ENCODE assay signal across 28 cellular contexts in the genomic region with DNA sequence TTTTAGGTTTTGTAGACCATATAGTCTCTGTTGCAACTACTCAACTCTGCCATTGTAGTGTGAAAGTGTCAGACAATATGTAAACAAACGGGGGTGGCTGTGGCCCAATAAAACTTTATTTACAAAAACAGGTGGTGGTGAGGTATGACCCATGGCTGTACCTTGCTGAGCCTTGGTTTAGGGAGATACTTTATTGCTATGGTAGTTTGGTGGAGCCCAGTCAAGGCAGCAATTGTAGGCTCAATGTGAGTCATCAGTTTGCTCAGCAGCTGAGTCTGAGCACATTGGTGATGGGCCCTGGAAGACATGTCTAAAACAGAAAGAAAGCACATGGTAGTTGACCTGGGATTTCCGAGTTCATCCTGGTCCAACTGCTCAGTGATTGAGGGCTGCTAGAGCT.
DNase-seq lines count a peak whose midpoint lies in the region; ATAC-seq, FAIRE-seq and TF ChIP-seq lines count a peak whose summit lies in the region.
"Had no signal": no experiment of that assay in that cellular context is flagged by ENCODE, and none has a peak within 500 bp of the region (broad histone marks: within the 10 kb centered on the region; RNA-seq: fewer than 3 reads in every experiment).

No MANE protein-coding gene starts in this region.

- no peaks in the 10 kb centered on the region for H3K36me3 ChIP-seq in bronchial epithelial cell (ENCODE audit: control insufficient read depth, insufficient read depth, low read length)
- H3K36me3 ChIP-seq in HepG2 (replicated peaks in 1 of 2; ENCODE audit: control insufficient read depth in 1 of 2, insufficient read depth in 2 of 2, low read length in 2 of 2), result no peaks in the 10 kb centered on the region
- H3K36me3 ChIP-seq: MG63, pancreas had no signal

- TF ChIP-seq EP300 in HepG2 (IDR thresholded peaks at IDR 0.05; ENCODE audit: low read depth in 2 of 2, low read length in 2 of 2) (no peak), HepG2 (CRISPR knock-in tag; IDR thresholded peaks at IDR 0.05; ENCODE audit: borderline replicate concordance) (no peak)

- in situ Hi-C loops in HepG2 (cut with HindIII; ENCODE audit: extremely low pct_ligation_motif_present, low pct_unique_long_range_greater_than_20kb), result no loop called here

- intact Hi-C loops in HepG2 (cut with micrococcal nuclease; ENCODE audit: unreplicated experiment), result no loop called here

- H3K4me2 ChIP-seq in HepG2 (ENCODE audit: low read depth, low read length), result no peak overlapping the region

- H3K27me3 ChIP-seq in bronchial epithelial cell (ENCODE audit: control insufficient read depth, insufficient read depth, low read length) (no peaks in the 10 kb centered on the region), HepG2 (ENCODE audit: control insufficient read depth in 1 of 2, insufficient read depth in 2 of 2, low read length in 2 of 2) (no peaks in the 10 kb centered on the region)
- H3K27me3 ChIP-seq: body of pancreas, pancreas, testis had no signal

- H3K4me3 ChIP-seq in bronchial epithelial cell (ENCODE audit: low read depth, low read length) (no peak overlapping the region), HepG2 (replicated peaks in 1 of 3; ENCODE audit: insufficient read depth in 1 of 3, low read depth in 2 of 3, low read length in 3 of 3) (no peak overlapping the region)
- H3K4me3 ChIP-seq: body of pancreas, coronary artery, MG63, pancreas, testis had no signal

- H3K9ac ChIP-seq in HepG2 (ENCODE audit: insufficient read depth, low read depth, low read length), result no peak overlapping the region

- H4K20me1 ChIP-seq in HepG2 (ENCODE audit: insufficient read depth, low read length), result no peaks in the 10 kb centered on the region

- peaks cover 15% of the 10 kb centered on the region for H3K4me1 ChIP-seq in HepG2 (ENCODE audit: insufficient read depth, low read length)
- H3K4me1 ChIP-seq: body of pancreas, pancreas had no signal

- ATAC-seq in HepG2 (no peak), HG02884 (IDR thresholded peaks at IDR 0.05; ENCODE audit: unreplicated experiment) (no peak), HG02678 (IDR thresholded peaks at IDR 0.05; ENCODE audit: unreplicated experiment) (no peak), HG03521 (IDR thresholded peaks at IDR 0.05; ENCODE audit: unreplicated experiment) (no peak)
- ATAC-seq: activated T-helper 17 cell treated with anti-CD3 and anti-CD28 coated beads, Interleukin-2, amount 50 U/mL, for 72 hours; body of pancreas; natural killer cell; pancreas; sciatic nerve; stimulated activated effector memory CD8-positive, alpha-beta T cell treated with anti-CD3 and anti-CD28 coated beads, Interleukin-12 subunit alpha, Interleukin-12 subunit beta, amount 100 ng/mL, for 72 hours had no signal

- no TSS peak for BruUV-seq in HepG2 (replicated peaks; lab: Mats Ljungman, UMichigan)

- no peaks in the 10 kb centered on the region for H3K9me3 ChIP-seq in HepG2 (ENCODE audit: low read length)
- H3K9me3 ChIP-seq: body of pancreas, MG63, pancreas, testis had no signal

- no peak overlapping the region for H2AFZ ChIP-seq in HepG2 (ENCODE audit: low read length)

- TF ChIP-seq RAD21 in HepG2 (CRISPR knock-in tag; IDR thresholded peaks at IDR 0.05), result no peak

- H3K79me2 ChIP-seq in HepG2 (ENCODE audit: insufficient read depth, low read length), result no peaks in the 10 kb centered on the region

- no peak overlapping the region for H3K27ac ChIP-seq in HepG2 (ENCODE audit: extremely low read length, insufficient read depth, low read length)
- H3K27ac ChIP-seq: body of pancreas, coronary artery, pancreas, testis had no signal

- CTCF ChIA-PET in HepG2 (lab: Yijun Ruan, JAX; ENCODE audit: low intra/inter-chr PET ratio, low total read pairs), result no interaction called here

- 6% methylated on average over 1 of the region's 2 CpGs for WGBS in HepG2 (ENCODE audit: low lambda C conversion rate)

- TF ChIP-seq CTCF in bronchial epithelial cell (IDR thresholded peaks at IDR 0.05; ENCODE audit: insufficient read depth, low read length, severe bottlenecking) (no peak), HepG2 (CRISPR knock-in tag; IDR thresholded peaks at IDR 0.05) (no peak)

- FAIRE-seq in bronchial epithelial cell (lab: Jason Lieb, UNC), result no peak
- FAIRE-seq in HepG2 (lab: Jason Lieb, UNC), result no peak
- FAIRE-seq: endometrium, GM12891, GM19239, H1, kidney, pancreas had no signal

- POLR2A ChIA-PET in HepG2 (lab: Yijun Ruan, JAX), result no interaction called here

- no peak for TF ChIP-seq POLR2A in HepG2 (IDR thresholded peaks at IDR 0.05; ENCODE audit: insufficient read depth in 1 of 2, low read depth in 2 of 2, low read length in 2 of 2)

- DNase-seq in DMS53 treated with DMSO at 0.1 percent for 48 hours (lab: John Stamatoyannopoulos, UW; ENCODE audit: unreplicated experiment), result peak; percentile 32
- peak; percentile 53 for DNase-seq in M059J (ENCODE audit: low read depth)
- peak; percentile 79 for DNase-seq in bronchial epithelial cell (ENCODE audit: low read depth)
- DNase-seq in HepG2 (ENCODE audit: low spot score), result no peak
- DNase-seq in NCI-H748 (lab: John Stamatoyannopoulos, UW; ENCODE audit: unreplicated experiment), result no peak
- DNase-seq: activated CD4-positive, alpha-beta T cell treated with anti-CD3 and anti-CD28 coated beads, Interleukin-2, amount 10 ng/mL, durations not matched to agents 24 days and 14 days; body of pancreas; DMS 273 treated with DMSO at 0.1 percent for 48 hours; hypothalamus; kidney; MG63; natural killer cell; NCI-H1417 treated with DMSO at 0.1 percent for 48 hours; NCI-H526; pancreas; T-helper 1 cell; testis had no signal

TF ChIP-seq in HepG2, 621 proteins besides CTCF, POLR2A, EP300 and RAD21 (continues in another document):
- TF ChIP-seq ZNF792 (CRISPR knock-in tag; IDR thresholded peaks at IDR 0.05) (no peak), SRSF9 (IDR thresholded peaks at IDR 0.05; ENCODE audit: borderline replicate concordance, insufficient read depth, low read depth, low read length, poor library complexity, severe bottlenecking) (no peak), U2AF2 (IDR thresholded peaks at IDR 0.05; ENCODE audit: low read depth, low read length) (no peak), ZNF644 (CRISPR knock-in tag; IDR thresholded peaks at IDR 0.05; ENCODE audit: low read depth) (peak; percentile 48; the same call in 1 of the 2 replicates), IKZF1 (IDR thresholded peaks at IDR 0.05) (no peak), FOSL2 (CRISPR knock-in tag; IDR thresholded peaks at IDR 0.05) (peak; percentile 60)
- TF ChIP-seq, protein P1, sequence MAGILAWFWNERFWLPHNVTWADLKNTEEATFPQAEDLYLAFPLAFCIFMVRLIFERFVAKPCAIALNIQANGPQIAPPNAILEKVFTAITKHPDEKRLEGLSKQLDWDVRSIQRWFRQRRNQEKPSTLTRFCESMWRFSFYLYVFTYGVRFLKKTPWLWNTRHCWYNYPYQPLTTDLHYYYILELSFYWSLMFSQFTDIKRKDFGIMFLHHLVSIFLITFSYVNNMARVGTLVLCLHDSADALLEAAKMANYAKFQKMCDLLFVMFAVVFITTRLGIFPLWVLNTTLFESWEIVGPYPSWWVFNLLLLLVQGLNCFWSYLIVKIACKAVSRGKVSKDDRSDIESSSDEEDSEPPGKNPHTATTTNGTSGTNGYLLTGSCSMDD (CRISPR knock-in tag; IDR thresholded peaks at IDR 0.05), result no peak
- TF ChIP-seq, protein P2, sequence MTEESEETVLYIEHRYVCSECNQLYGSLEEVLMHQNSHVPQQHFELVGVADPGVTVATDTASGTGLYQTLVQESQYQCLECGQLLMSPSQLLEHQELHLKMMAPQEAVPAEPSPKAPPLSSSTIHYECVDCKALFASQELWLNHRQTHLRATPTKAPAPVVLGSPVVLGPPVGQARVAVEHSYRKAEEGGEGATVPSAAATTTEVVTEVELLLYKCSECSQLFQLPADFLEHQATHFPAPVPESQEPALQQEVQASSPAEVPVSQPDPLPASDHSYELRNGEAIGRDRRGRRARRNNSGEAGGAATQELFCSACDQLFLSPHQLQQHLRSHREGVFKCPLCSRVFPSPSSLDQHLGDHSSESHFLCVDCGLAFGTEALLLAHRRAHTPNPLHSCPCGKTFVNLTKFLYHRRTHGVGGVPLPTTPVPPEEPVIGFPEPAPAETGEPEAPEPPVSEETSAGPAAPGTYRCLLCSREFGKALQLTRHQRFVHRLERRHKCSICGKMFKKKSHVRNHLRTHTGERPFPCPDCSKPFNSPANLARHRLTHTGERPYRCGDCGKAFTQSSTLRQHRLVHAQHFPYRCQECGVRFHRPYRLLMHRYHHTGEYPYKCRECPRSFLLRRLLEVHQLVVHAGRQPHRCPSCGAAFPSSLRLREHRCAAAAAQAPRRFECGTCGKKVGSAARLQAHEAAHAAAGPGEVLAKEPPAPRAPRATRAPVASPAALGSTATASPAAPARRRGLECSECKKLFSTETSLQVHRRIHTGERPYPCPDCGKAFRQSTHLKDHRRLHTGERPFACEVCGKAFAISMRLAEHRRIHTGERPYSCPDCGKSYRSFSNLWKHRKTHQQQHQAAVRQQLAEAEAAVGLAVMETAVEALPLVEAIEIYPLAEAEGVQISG (CRISPR knock-in tag; IDR thresholded peaks at IDR 0.05), result no peak

Comparison
In these comparisons a context has a peak if more than half of its experiments do, and no peak if none do; other contexts are left out.
1. DNase-seq: peak in DMS53 treated with DMSO at 0.1 percent for 48 hours (single experiment), M059J (single experiment) and bronchial epithelial cell (single experiment); none in HepG2 (single experiment) and NCI-H748 (single experiment).